In the genomic region with DNA sequence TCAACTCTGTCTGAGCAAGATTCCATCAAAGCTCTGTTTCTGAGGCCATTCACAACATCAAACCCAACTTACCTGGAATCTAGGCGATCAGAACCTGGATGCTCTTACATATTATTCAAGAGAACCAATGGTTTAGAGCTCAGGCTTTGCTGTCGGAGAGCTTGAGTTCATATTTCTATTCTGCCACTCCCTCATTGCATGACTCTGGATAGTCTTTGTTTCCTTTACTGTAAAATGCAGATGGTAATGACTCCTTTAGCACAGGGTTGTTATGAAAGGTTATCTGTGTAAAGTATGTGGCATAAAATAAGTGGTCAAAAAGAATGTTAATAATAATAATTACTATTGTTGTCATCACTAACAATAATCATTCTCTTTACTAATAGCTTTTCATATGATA, we compare ENCODE assay signal across 22 cellular contexts. TPM values are rescaled to one million over a fixed set of nuclear protein-coding genes. Genes with fewer than 3 reads are reported as not detected.
A peak's percentile ranks its signal among the peaks of the same experiment; 100 is the strongest.
DNase-seq lines count a peak whose midpoint lies in the region; ATAC-seq and TF ChIP-seq lines count a peak whose summit lies in the region.
"Had no signal": no experiment of that assay in that cellular context is flagged by ENCODE, and none has a peak within 500 bp of the region (broad histone marks: within the 10 kb centered on the region; RNA-seq: fewer than 3 reads in every experiment).

No MANE protein-coding gene starts in this region.

- H3K4me3 ChIP-seq in IMR-90 (ENCODE audit: insufficient read depth, low read depth, low read length), result no peak overlapping the region
- no peak overlapping the region for H3K4me3 ChIP-seq in colonic mucosa
- H3K4me3 ChIP-seq in hepatocyte, result no peak overlapping the region
- no peak overlapping the region for H3K4me3 ChIP-seq in transverse colon
- H3K4me3 ChIP-seq in GM23248, result no peak overlapping the region
- H3K4me3 ChIP-seq: BLaER1 treated with 17β-estradiol and CSF1 and Interleukin-3, amounts not matched to agents 10 nM and 100 nM; Peyer's patch; SK-N-MC had no signal

- no peak overlapping the region for H2AK5ac ChIP-seq in IMR-90 (ENCODE audit: low read depth, low read length)

- intact Hi-C loops in IMR-90 (cut with micrococcal nuclease), result no loop called here
- intact Hi-C loops in colonic mucosa (cut with DNase I), result no loop called here
- intact Hi-C loops in transverse colon (cut with DNase I; ENCODE audit: low total_unique reads), result no loop called here

- H3K18ac ChIP-seq in IMR-90 (ENCODE audit: low read depth, low read length), result no peak overlapping the region

- no peak overlapping the region for H2BK5ac ChIP-seq in IMR-90 (ENCODE audit: low read depth, low read length, poor library complexity, severe bottlenecking)

- H4K20me1 ChIP-seq in IMR-90 (ENCODE audit: insufficient read depth, low read length) (peaks cover 28% of the 10 kb centered on the region), hepatocyte (ENCODE audit: insufficient read depth, poor library complexity, severe bottlenecking) (peaks cover 23% of the 10 kb centered on the region), GM23248 (ENCODE audit: insufficient read depth) (no peaks in the 10 kb centered on the region; the same call in 1 of the 2 replicates)

- H3K4me2 ChIP-seq in IMR-90 (ENCODE audit: low read depth, low read length), result no peak overlapping the region
- peak overlapping the region; percentile 48 for H3K4me2 ChIP-seq in hepatocyte
- H3K4me2 ChIP-seq in GM23248 (ENCODE audit: unreplicated experiment), result no peak overlapping the region
- H3K4me2 ChIP-seq: BLaER1 treated with 17β-estradiol and CSF1 and Interleukin-3, amounts not matched to agents 10 nM and 100 nM; KMS-11 had no signal

- TF ChIP-seq CTCF in IMR-90 (conservative IDR thresholded peaks at IDR 0.05; ENCODE audit: low read depth, low read length), result no peak
- TF ChIP-seq CTCF in colonic mucosa (IDR thresholded peaks at IDR 0.05), result no peak
- no peak for TF ChIP-seq CTCF in hepatocyte (IDR thresholded peaks at IDR 0.05; ENCODE audit: poor library complexity)
- TF ChIP-seq CTCF in transverse colon (IDR thresholded peaks at IDR 0.05), result no peak

- no peak overlapping the region for H3K27ac ChIP-seq in IMR-90 (ENCODE audit: insufficient read depth, low read length)
- H3K27ac ChIP-seq in colonic mucosa, result peak overlapping the region; percentile 42
- peak overlapping the region; percentile 61 for H3K27ac ChIP-seq in hepatocyte
- H3K27ac ChIP-seq in transverse colon, result peak overlapping the region; percentile 36 to 62 (median 50)
- no peak overlapping the region for H3K27ac ChIP-seq in GM23248
- H3K27ac ChIP-seq: BLaER1 treated with 17β-estradiol and CSF1 and Interleukin-3, amounts not matched to agents 10 nM and 100 nM; KMS-11; SK-N-MC had no signal

- H3K9me3 ChIP-seq in IMR-90 (ENCODE audit: control insufficient read depth, insufficient read depth, low read length), result no peaks in the 10 kb centered on the region
- H3K9me3 ChIP-seq in colonic mucosa, result no peaks in the 10 kb centered on the region
- H3K9me3 ChIP-seq in hepatocyte (ENCODE audit: low read depth), result no peaks in the 10 kb centered on the region
- no peaks in the 10 kb centered on the region for H3K9me3 ChIP-seq in transverse colon
- no peaks in the 10 kb centered on the region for H3K9me3 ChIP-seq in GM23248 (ENCODE audit: low read depth)
- H3K9me3 ChIP-seq: Peyer's patch had no signal

- H3K4me1 ChIP-seq in IMR-90 (ENCODE audit: control insufficient read depth, insufficient read depth, low read length) (peaks cover 2% of the 10 kb centered on the region; the same call in 1 of the 2 replicates), colonic mucosa (no peaks in the 10 kb centered on the region), hepatocyte (ENCODE audit: insufficient read depth) (peaks cover 8% of the 10 kb centered on the region), transverse colon (peaks cover 18 to 65% (median 37%) of the 10 kb centered on the region in 4 donors), GM23248 (ENCODE audit: insufficient read depth) (peaks cover 24% of the 10 kb centered on the region)

- H4K5ac ChIP-seq in IMR-90 (ENCODE audit: low read depth, low read length), result no peak overlapping the region

- H3K4ac ChIP-seq in IMR-90 (ENCODE audit: low read depth, low read length), result no peak overlapping the region

- POLR2A ChIA-PET in IMR-90 (lab: Charles Lee; ENCODE audit: unreplicated experiment), result no interaction called here

- no peak for TF ChIP-seq EP300 in transverse colon (IDR thresholded peaks at IDR 0.05; ENCODE audit: low read depth)

- no peak overlapping the region for H2AK9ac ChIP-seq in IMR-90 (replicated peaks; ENCODE audit: low read depth, low read length, poor library complexity)

- in situ Hi-C loops in IMR-90 (cut with MboI; ENCODE audit: low sequenced_read_pairs) (loop anchor here (25.0 kb wide), 2 partner anchors 513 to 788 kb away; a partner anchor contains a TSS), transverse colon (cut with MboI; ENCODE audit: low pct_ligation_motif_present in 1 of 4, low pct_unique_long_range_greater_than_20kb in 1 of 4, low sequenced_read_pairs in 3 of 4) (loop anchor here in 3 of 4 donors (25.0 kb wide), 3 partner anchors 338 to 513 kb away; a partner anchor contains a TSS), GM23248 (cut with MboI) (loop anchor here (25.0 kb wide), 1 partner anchor 363 kb away; no protein-coding TSS in a partner anchor)

- H3K36me3 ChIP-seq in IMR-90 (ENCODE audit: control insufficient read depth, insufficient read depth, low read length) (no peaks in the 10 kb centered on the region), colonic mucosa (no peaks in the 10 kb centered on the region), hepatocyte (replicated peaks; ENCODE audit: insufficient read depth, low read depth) (no peaks in the 10 kb centered on the region), transverse colon (no peaks in the 10 kb centered on the region), GM23248 (ENCODE audit: low read depth) (no peaks in the 10 kb centered on the region)
- H3K36me3 ChIP-seq: Peyer's patch had no signal

- no peak overlapping the region for H3K14ac ChIP-seq in IMR-90 (replicated peaks; ENCODE audit: low read depth, low read length)

- BruUV-seq in IMR-90 (replicated peaks; lab: Mats Ljungman, UMichigan), result no TSS peak

- H4K91ac ChIP-seq in IMR-90 (ENCODE audit: insufficient read depth, low read depth, low read length), result no peak overlapping the region

- H3K79me2 ChIP-seq in hepatocyte (peaks cover 92% of the 10 kb centered on the region), GM23248 (ENCODE audit: insufficient read depth) (peaks cover 93% of the 10 kb centered on the region)

- TF ChIP-seq POLR2A in IMR-90 (IDR thresholded peaks at IDR 0.05; ENCODE audit: low read depth, low read length), result no peak
- TF ChIP-seq POLR2A in transverse colon (IDR thresholded peaks at IDR 0.05), result no peak

- H2BK15ac ChIP-seq in IMR-90 (ENCODE audit: low read depth, low read length), result no peak overlapping the region

- no peak overlapping the region for H3K56ac ChIP-seq in IMR-90 (ENCODE audit: extremely low read depth, insufficient read depth, low read length)

- H2AFZ ChIP-seq in IMR-90 (replicated peaks; ENCODE audit: low read length, poor library complexity), result no peak overlapping the region
- H2AFZ ChIP-seq in hepatocyte, result no peak overlapping the region
- H2AFZ ChIP-seq in GM23248, result no peak overlapping the region

- CTCF ChIA-PET in IMR-90 (lab: Yijun Ruan, JAX), result interaction anchor here (0.5 to 1.1 kb wide), 3 partner anchors 11 to 625 kb away, joined by 5 to 9 read pairs (median 5); no protein-coding TSS in a partner anchor

- H3F3A ChIP-seq in GM23248 (ENCODE audit: insufficient read depth), result peaks cover 24% of the 10 kb centered on the region

- DNase-seq in IMR-90 (no peak), colonic mucosa (no peak), hepatocyte (ENCODE audit: low spot score) (no peak), transverse colon (no peak), GM23248 (no peak), NCI-H1105 (lab: John Stamatoyannopoulos, UW) (no peak)
- DNase-seq: AML-193; CD4-positive, alpha-beta T cell; DMS53; HCEC 1CT; MM.1S; NCI-H1417 treated with DMSO at 0.1 percent for 48 hours; NCI-H1694 treated with DMSO at 0.1 percent for 48 hours; NCI-H2081; NCI-H2227 treated with DMSO at 0.1 percent for 48 hours; NCI-H69; Peyer's patch; SIG-M5 had no signal

- H2BK120ac ChIP-seq in IMR-90 (ENCODE audit: low read depth, low read length), result no peak overlapping the region

- dilution Hi-C loops in IMR-90 (cut with HindIII; ENCODE audit: low sequenced_read_pairs, unreplicated experiment), result no loop called here

- H3K9me2 ChIP-seq in hepatocyte (replicated peaks; ENCODE audit: insufficient read depth) (no peaks in the 10 kb centered on the region), GM23248 (ENCODE audit: insufficient read depth) (no peaks in the 10 kb centered on the region)

- peak; percentile 54 for ATAC-seq in IMR-90 (ENCODE audit: low read depth)
- no peak for ATAC-seq in GM18502 (IDR thresholded peaks at IDR 0.05; ENCODE audit: poor library complexity, unreplicated experiment)

- no peak overlapping the region for H4K8ac ChIP-seq in IMR-90 (ENCODE audit: low read depth in 2 of 2, low read length in 2 of 2)

- H3K9ac ChIP-seq in IMR-90 (ENCODE audit: low read depth, low read length) (no peak overlapping the region), colonic mucosa (ENCODE audit: low read depth in 2 of 2, low read length in 2 of 2) (no peak overlapping the region), GM23248 (no peak overlapping the region)
- H3K9ac ChIP-seq: BLaER1 treated with 17β-estradiol and CSF1 and Interleukin-3, amounts not matched to agents 10 nM and 100 nM; KMS-11 had no signal

- no peak overlapping the region for H2BK20ac ChIP-seq in IMR-90 (ENCODE audit: low read depth, low read length)

- WGBS in IMR-90 (ENCODE audit: extremely low coverage in 2 of 2, insufficient read length in 1 of 2), 2 experiments, result no CpG with 5 or more reads among the region's 2 CpGs
- WGBS in hepatocyte (ENCODE audit: low lambda C conversion rate, missing lambda C conversion rate), result 90% methylated on average over 2 of the region's 2 CpGs
- 70 to 80% methylated on average over 2 of the region's 2 CpGs for WGBS in transverse colon (ENCODE audit: low coverage in 1 of 2), 2 donors
- 94 to 100% methylated on average over 2 of the region's 2 CpGs for WGBS in GM23248 (ENCODE audit: low coverage in 1 of 2, low lambda C conversion rate in 2 of 2, missing lambda C conversion rate in 2 of 2), 2 experiments

- H3K27me3 ChIP-seq in IMR-90 (ENCODE audit: control insufficient read depth, insufficient read depth, low read length), result no peaks in the 10 kb centered on the region
- H3K27me3 ChIP-seq in colonic mucosa, result no peaks in the 10 kb centered on the region
- H3K27me3 ChIP-seq in hepatocyte, result no peaks in the 10 kb centered on the region
- H3K27me3 ChIP-seq in transverse colon, result no peaks in the 10 kb centered on the region
- no peaks in the 10 kb centered on the region for H3K27me3 ChIP-seq in GM23248 (replicated peaks; ENCODE audit: insufficient read depth)
- H3K27me3 ChIP-seq: BLaER1 treated with 17β-estradiol and CSF1 and Interleukin-3, amounts not matched to agents 10 nM and 100 nM; Peyer's patch had no signal

- H3K79me1 ChIP-seq in IMR-90 (ENCODE audit: low read depth in 1 of 2, low read length in 2 of 2), result peaks cover 38 to 40% of the 10 kb centered on the region in 2 experiments

- H3K23ac ChIP-seq in IMR-90 (ENCODE audit: low read depth, low read length), result no peak overlapping the region

- H3K9me1 ChIP-seq in IMR-90 (ENCODE audit: insufficient read depth, low read length), result peaks cover 5% of the 10 kb centered on the region

- no peak for TF ChIP-seq RAD21 in IMR-90 (IDR thresholded peaks at IDR 0.05; ENCODE audit: low read length)

RNA-seq across cellular contexts. Expression of a gene that starts 12.6 kb away (rescaled TPM):
- total RNA-seq in IMR-90 (2012; rRNA removed) (45.5 and 52.5 TPM in 2 replicates), colonic mucosa (10 to 100 TPM; 38.9 to 56.9 TPM), hepatocyte (28.9 and 45.8 TPM in 2 replicates), transverse colon (100 to 1,000 TPM in 1 of 4 donors, 10 to 100 TPM in 3; 37.0 to 117 (median 68.7) TPM)
- polyA plus RNA-seq in IMR-90 (2012; rRNA removed) (9.5 and 14.4 TPM in 2 replicates), hepatocyte (8.3 and 9.3 TPM in 2 replicates), GM23248 (2016; fragmentation: Nextera tagmentation; extraction: Ambion mirVana) (7.9 and 8.6 TPM in 2 replicates)
- 2.4 and 3.0 TPM in 2 replicates for polyA plus RNA-seq in IMR-90 (2012; cell fraction: cytosol; rRNA removed)
- polyA plus RNA-seq in IMR-90 (2012; cell fraction: nucleus; rRNA removed; ENCODE audit: low replicate concordance), result 9.0 and 35.8 TPM in 2 replicates
- 31.6 and 38.6 TPM in 2 replicates for total RNA-seq in GM23248 (2014; rRNA removed; shearing (Covaris generic))

RNA-seq across cellular contexts. Expression of a gene that starts 12.8 kb away (rescaled TPM):
- 17.9 and 42.2 TPM in 2 replicates for total RNA-seq in IMR-90 (2012; rRNA removed)
- 5.8 and 9.0 TPM in 2 replicates for polyA plus RNA-seq in IMR-90 (2012; rRNA removed)
- 1.3 and 1.6 TPM in 2 replicates for polyA plus RNA-seq in IMR-90 (2012; cell fraction: cytosol; rRNA removed)
- 0.71 and 5.9 TPM in 2 replicates for polyA plus RNA-seq in IMR-90 (2012; cell fraction: nucleus; rRNA removed; ENCODE audit: low replicate concordance)
- total RNA-seq in colonic mucosa, result 10 to 100 TPM; 30.1 to 37.9 TPM
- total RNA-seq in hepatocyte, result 42.9 and 49.2 TPM in 2 replicates
- 18.9 and 25.2 TPM in 2 replicates for polyA plus RNA-seq in hepatocyte
- 100 to 1,000 TPM in 1 of 4 donors, 10 to 100 TPM in 3; 15.3 to 105 (median 42.3) TPM for total RNA-seq in transverse colon
- 22.3 and 27.2 TPM in 2 replicates for total RNA-seq in GM23248 (2014; rRNA removed; shearing (Covaris generic))
- polyA plus RNA-seq in GM23248 (2016; fragmentation: Nextera tagmentation; extraction: Ambion mirVana), result 16.0 and 17.5 TPM in 2 replicates

Comparison
In these comparisons a context has a peak if more than half of its experiments do, and no peak if none do; other contexts are left out.
1. H3K27ac ChIP-seq: peak in colonic mucosa (single experiment), hepatocyte (single experiment) and transverse colon (4 of 4); none in IMR-90 (single experiment) and GM23248 (single experiment).